Comparison of ENCODE assay signal across 13 cellular contexts in the genomic region with DNA sequence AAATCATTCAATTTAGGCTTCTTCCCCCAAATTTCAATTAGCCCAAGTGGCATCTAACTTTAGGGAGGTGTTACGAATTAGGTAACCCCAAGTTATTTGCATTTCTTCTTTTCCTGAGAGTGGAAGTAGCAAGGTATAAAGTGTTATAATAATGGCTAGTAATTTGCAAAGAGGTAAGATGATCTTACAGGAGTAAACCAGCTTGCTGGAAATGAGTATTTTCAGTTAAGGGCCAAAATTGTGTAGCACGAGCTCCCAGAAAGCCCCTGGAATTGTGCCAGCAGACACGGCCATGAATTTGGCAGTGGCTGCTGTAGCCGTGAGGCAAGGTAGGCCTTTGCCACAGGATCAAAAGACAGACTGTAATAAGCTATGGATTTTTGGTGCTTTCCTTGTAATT. TPM values are rescaled to one million over a fixed set of nuclear protein-coding genes. Genes with fewer than 3 reads are reported as not detected.
DNase-seq lines count a peak whose midpoint lies in the region; ATAC-seq and TF ChIP-seq lines count a peak whose summit lies in the region.
"Had no signal": no experiment of that assay in that cellular context is flagged by ENCODE, and none has a peak within 500 bp of the region (broad histone marks: within the 10 kb centered on the region; RNA-seq: fewer than 3 reads in every experiment).

No MANE protein-coding gene starts in this region.

- no peak overlapping the region for H3K4me3 Mint-ChIP-seq in immature natural killer cell
- H3K4me3 Mint-ChIP-seq: activated naive CD8-positive, alpha-beta T cell; B cell had no signal

- H3K4me2 ChIP-seq in SU-DHL-6 (ENCODE audit: low read depth, low read length, poor library complexity, severe bottlenecking) = peak overlapping the region; percentile 74

- peaks cover 6% of the 10 kb centered on the region for H3K79me2 ChIP-seq in SU-DHL-6 (ENCODE audit: insufficient read depth, low read length)

- H3K36me3 Mint-ChIP-seq in immature natural killer cell = no peaks in the 10 kb centered on the region

- ATAC-seq in HG03439 (IDR thresholded peaks at IDR 0.05; ENCODE audit: unreplicated experiment) (peak; percentile 60), left ventricle myocardium superior (no peak)

- intact Hi-C loops in left ventricle myocardium superior (cut with micrococcal nuclease) = no loop called here
- intact Hi-C loops in esophagus muscularis mucosa (cut with DNase I) = loop anchor here (5.0 kb wide), 1 partner anchor 39 kb away; no protein-coding TSS in a partner anchor

- H3K27ac ChIP-seq in SU-DHL-6 (ENCODE audit: low read depth, low read length) = peak overlapping the region; percentile 85
- H3K27ac ChIP-seq in esophagus muscularis mucosa (replicated peaks in 1 of 4) = no peak overlapping the region

- no peaks in the 10 kb centered on the region for H3K9me2 ChIP-seq in SU-DHL-6 (replicated peaks; ENCODE audit: insufficient read depth, low read length)

- H3K9me3 ChIP-seq in SU-DHL-6 (ENCODE audit: insufficient read depth, low read length) (no peaks in the 10 kb centered on the region), esophagus muscularis mucosa (no peaks in the 10 kb centered on the region)

- no peak overlapping the region for H3K27ac Mint-ChIP-seq in immature natural killer cell
- H3K27ac Mint-ChIP-seq: activated naive CD8-positive, alpha-beta T cell had no signal

- no peak overlapping the region for H2AFZ ChIP-seq in SU-DHL-6 (ENCODE audit: low read depth, low read length, severe bottlenecking)

- TF ChIP-seq CTCF in SU-DHL-6 (IDR thresholded peaks at IDR 0.05; ENCODE audit: insufficient read depth, low read length, poor library complexity, severe bottlenecking) (no peak), esophagus muscularis mucosa (IDR thresholded peaks at IDR 0.05) (no peak)

- no peak for TF ChIP-seq EP300 in esophagus muscularis mucosa (IDR thresholded peaks at IDR 0.05)

- peak overlapping the region; percentile 44 for H3K9ac ChIP-seq in SU-DHL-6 (ENCODE audit: low read length)

- WGBS in esophagus muscularis mucosa = 29% methylated on average over 4 of the region's 4 CpGs

- no peaks in the 10 kb centered on the region for H3K4me1 Mint-ChIP-seq in immature natural killer cell

- no peaks in the 10 kb centered on the region for H3K36me3 ChIP-seq in SU-DHL-6 (ENCODE audit: low read length)
- no peaks in the 10 kb centered on the region for H3K36me3 ChIP-seq in esophagus muscularis mucosa

- DNase-seq in DMS79 (lab: John Stamatoyannopoulos, UW) (peak; percentile 48), left ventricle myocardium superior (peak; percentile 60), immature natural killer cell (no peak), esophagus muscularis mucosa (ENCODE audit: extremely low spot score) (no peak)
- no peak for DNase-seq in activated CD4-positive, CD25-positive, alpha-beta regulatory T cell treated with anti-CD3 and anti-CD28 coated beads, Interleukin-2, amount 50 U/mL, for 72 hours
- no peak for DNase-seq in stimulated activated naive CD4-positive, alpha-beta T cell treated with Interleukin-2 at 50 U/mL for 16 hours (lab: John Stamatoyannopoulos, UW)
- DNase-seq: stimulated activated CD4-positive, alpha-beta T cell treated with anti-CD3 and anti-CD28 coated beads, Interleukin-12 subunit alpha, Interleukin-12 subunit beta, amount 100 ng/mL, for 4 hours had no signal

- H3K27me3 ChIP-seq in SU-DHL-6 (ENCODE audit: low read length) = no peaks in the 10 kb centered on the region
- H3K27me3 ChIP-seq in esophagus muscularis mucosa = no peaks in the 10 kb centered on the region

- H3F3A ChIP-seq in SU-DHL-6 (ENCODE audit: insufficient read depth) = peaks cover 26% of the 10 kb centered on the region

- no peaks in the 10 kb centered on the region for H3K9me3 Mint-ChIP-seq in immature natural killer cell

- H3K4me3 ChIP-seq in SU-DHL-6 (ENCODE audit: insufficient read depth, low read length, poor library complexity, severe bottlenecking) (peak overlapping the region; percentile 34), esophagus muscularis mucosa (no peak overlapping the region)
- H3K4me3 ChIP-seq: lung had no signal

- no peak for TF ChIP-seq POLR2A in esophagus muscularis mucosa (IDR thresholded peaks at IDR 0.05; ENCODE audit: low read depth)

- peaks cover 2 to 26% (median 20%) of the 10 kb centered on the region in 4 donors for H3K4me1 ChIP-seq in esophagus muscularis mucosa

- H4K20me1 ChIP-seq in SU-DHL-6 (ENCODE audit: low read depth, low read length) = no peaks in the 10 kb centered on the region

- H3K27me3 Mint-ChIP-seq in immature natural killer cell (ENCODE audit: low read depth in 3 of 3) = peaks cover 0 to 1% (median 0%) of the 10 kb centered on the region in 3 donors
- H3K27me3 Mint-ChIP-seq: activated naive CD8-positive, alpha-beta T cell; B cell had no signal

RNA-seq across cellular contexts. Expression of gene CITED2, which starts 38.0 kb away (rescaled TPM):
- total RNA-seq in left ventricle myocardium superior (172 TPM), esophagus muscularis mucosa (100 to 1,000 TPM; 144 to 844 (median 324) TPM)
- polyA plus RNA-seq in immature natural killer cell = 10 to 100 TPM; 11.1 to 36.3 (median 18.4) TPM

RNA-seq across cellular contexts. Expression of gene TXLNB, which starts 44.7 kb away (rescaled TPM):
- total RNA-seq in left ventricle myocardium superior = 133 TPM
- polyA plus RNA-seq in immature natural killer cell = under 1 TPM in 2 of 3 donors, not detected in 1; 0.08 to 0.32 TPM
- 1 to 10 TPM; 2.1 to 5.7 (median 2.9) TPM for total RNA-seq in esophagus muscularis mucosa
- total RNA-seq: epithelial cell of proximal tubule had no signal

Comparison
In these comparisons a context has a peak if more than half of its experiments do, and no peak if none do; other contexts are left out.
1. DNase-seq: peak in DMS79 (single experiment) and left ventricle myocardium superior (single experiment); none in immature natural killer cell (0 of 3), esophagus muscularis mucosa (single experiment), activated CD4-positive, CD25-positive, alpha-beta regulatory T cell treated with anti-CD3 and anti-CD28 coated beads, Interleukin-2, amount 50 U/mL, for 72 hours (single experiment) and stimulated activated naive CD4-positive, alpha-beta T cell treated with Interleukin-2 at 50 U/mL for 16 hours (single experiment).
2. RNA of gene TXLNB, which starts 44.7 kb away (total RNA-seq): 133 TPM in left ventricle myocardium superior (single experiment); 2.1 to 5.7 TPM in esophagus muscularis mucosa; every median in the first group is over 10 times any median in the second.